ENCODE assay signal across 13 cellular contexts in the genomic region with DNA sequence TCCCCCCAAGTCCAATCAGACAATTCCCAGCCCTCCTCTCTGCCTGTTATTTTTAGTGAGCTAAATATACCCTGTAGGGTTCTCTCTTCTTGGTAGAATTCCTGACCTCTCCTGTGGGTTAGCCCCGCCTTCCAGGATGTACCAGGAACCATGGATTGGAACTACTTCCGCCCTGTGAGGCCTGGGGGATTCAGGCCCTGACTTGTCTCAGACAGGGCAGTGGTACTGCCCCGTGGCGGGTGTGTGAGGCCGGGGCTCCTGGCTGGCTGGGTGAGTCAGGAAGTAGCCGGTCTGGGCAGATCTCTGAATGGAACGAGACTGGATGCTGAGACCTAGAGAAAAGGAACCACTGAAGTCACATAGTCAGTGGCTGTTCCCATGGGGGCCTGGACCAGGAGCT. TPM values are rescaled to one million over a fixed set of nuclear protein-coding genes. Genes with fewer than 3 reads are reported as not detected.
DNase-seq lines count a peak whose midpoint lies in the region; ATAC-seq and TF ChIP-seq lines count a peak whose summit lies in the region.
"Had no signal": no experiment of that assay in that cellular context is flagged by ENCODE, and none has a peak within 500 bp of the region (broad histone marks: within the 10 kb centered on the region; RNA-seq: fewer than 3 reads in every experiment).

No MANE protein-coding gene starts in this region.

- no peaks in the 10 kb centered on the region for H3K9me3 ChIP-seq in body of pancreas
- no peaks in the 10 kb centered on the region for H3K9me3 ChIP-seq in mesenchymal stem cell (ENCODE audit: control insufficient read depth, low read length)
- H3K9me3 ChIP-seq in stomach, result no peaks in the 10 kb centered on the region

- no peak overlapping the region for H2BK120ac ChIP-seq in mesenchymal stem cell (ENCODE audit: low read depth, low read length)

- no peak overlapping the region for H2BK15ac ChIP-seq in mesenchymal stem cell (ENCODE audit: low read depth, poor library complexity, severe bottlenecking)

- 67 to 79% methylated on average over 5 to 7 of the region's 7 CpGs for WGBS in body of pancreas, 2 donors
- 81% methylated on average over 7 of the region's 7 CpGs for WGBS in mesenchymal stem cell
- WGBS in stomach, 5 donors, result 65 to 86% (median 75%) methylated on average over 6 to 7 of the region's 7 CpGs

- peak overlapping the region; percentile 81 for H2AK5ac ChIP-seq in mesenchymal stem cell (ENCODE audit: low read length, severe bottlenecking)

- H3K4me1 ChIP-seq in body of pancreas (no peaks in the 10 kb centered on the region), mesenchymal stem cell (ENCODE audit: control insufficient read depth, insufficient read depth, low read depth, low read length) (peaks cover 48% of the 10 kb centered on the region), stomach (peaks cover 0 to 19% (median 3%) of the 10 kb centered on the region in 4 donors)

- TF ChIP-seq EP300 in stomach (IDR thresholded peaks at IDR 0.05), result no peak

- no peak overlapping the region for H4K8ac ChIP-seq in mesenchymal stem cell (ENCODE audit: low read length)

- no peak overlapping the region for H3K4ac ChIP-seq in mesenchymal stem cell (ENCODE audit: low read depth in 1 of 2, low read length in 2 of 2)

- no peak overlapping the region for H3K14ac ChIP-seq in mesenchymal stem cell (ENCODE audit: low read length in 2 of 2)

- no peak overlapping the region for H3K23ac ChIP-seq in mesenchymal stem cell (ENCODE audit: low read length in 2 of 2)

- H3K36me3 ChIP-seq in body of pancreas (replicated peaks in 1 of 2; ENCODE audit: insufficient read depth in 1 of 2, low read depth in 2 of 2), result no peaks in the 10 kb centered on the region
- H3K36me3 ChIP-seq in mesenchymal stem cell (ENCODE audit: control insufficient read depth in 1 of 2, insufficient read depth in 2 of 2, low read depth in 1 of 2, low read length in 2 of 2), result peaks cover 0 to 55% of the 10 kb centered on the region in 2 experiments
- peaks cover 0 to 4% (median 0%) of the 10 kb centered on the region in 4 donors for H3K36me3 ChIP-seq in stomach

- peak overlapping the region; percentile 18 for H2AFZ ChIP-seq in mesenchymal stem cell (ENCODE audit: low read depth, low read length)

- H3K27ac ChIP-seq in body of pancreas, result peak overlapping the region in 1 of 4 donors; percentile 18
- peak overlapping the region; percentile 1 for H3K27ac ChIP-seq in mesenchymal stem cell (ENCODE audit: low read length, poor library complexity, severe bottlenecking)
- H3K27ac ChIP-seq in stomach, result peak overlapping the region in 4 of 5 donors; percentile 41 to 64 (median 54)
- H3K27ac ChIP-seq: SK-N-MC, VCaP had no signal

- H2BK5ac ChIP-seq in mesenchymal stem cell (ENCODE audit: low read depth, low read length, poor library complexity, severe bottlenecking), result no peak overlapping the region

- ATAC-seq in body of pancreas, result peak; percentile 51
- ATAC-seq in HG03469 (IDR thresholded peaks at IDR 0.05; ENCODE audit: unreplicated experiment), result no peak
- no peak for ATAC-seq in HG02840 (IDR thresholded peaks at IDR 0.05; ENCODE audit: low FRiP score, unreplicated experiment)
- ATAC-seq: activated CD8-positive, alpha-beta memory T cell treated with anti-CD3 and anti-CD28 coated beads, Interleukin-2, amount 10 ng/mL, durations not matched to agents 7 days and 5 days; GM12878 had no signal

- H3K27me3 ChIP-seq in body of pancreas (no peaks in the 10 kb centered on the region), mesenchymal stem cell (ENCODE audit: control insufficient read depth in 1 of 2, insufficient read depth in 1 of 2, low read length in 2 of 2) (peaks cover 0 to 33% of the 10 kb centered on the region in 2 experiments), stomach (no peaks in the 10 kb centered on the region)

- TF ChIP-seq POLR2A in body of pancreas (IDR thresholded peaks at IDR 0.05) (peak in 1 of 3 donors; percentile 32), stomach (IDR thresholded peaks at IDR 0.05) (no peak)

- H3K9ac ChIP-seq in mesenchymal stem cell (ENCODE audit: low read length), result no peak overlapping the region

- peak in 3 of 4 donors; percentile 16 to 28 (median 24) for DNase-seq in body of pancreas
- DNase-seq in cardiac septum (ENCODE audit: low spot score), result peak; percentile 84
- DNase-seq in mesenchymal stem cell, result no peak
- DNase-seq in stomach, result no peak
- DNase-seq in midbrain (lab: John Stamatoyannopoulos, UW), result no peak
- no peak for DNase-seq in occipital lobe (lab: John Stamatoyannopoulos, UW)
- DNase-seq: activated CD8-positive, alpha-beta memory T cell treated with anti-CD3 and anti-CD28 coated beads, Interleukin-2, amount 10 ng/mL, durations not matched to agents 7 days and 5 days; DMS79 treated with DMSO at 0.1 percent for 48 hours had no signal

- intact Hi-C loops in body of pancreas (cut with DNase I), result no loop called here
- intact Hi-C loops in cardiac septum (cut with DNase I), result no loop called here
- intact Hi-C loops in stomach (cut with DNase I; ENCODE audit: low total_unique reads), result no loop called here

- H3K18ac ChIP-seq in mesenchymal stem cell (ENCODE audit: low read depth in 1 of 2, low read length in 2 of 2), result no peak overlapping the region

- H3K4me3 ChIP-seq in body of pancreas (no peak overlapping the region), mesenchymal stem cell (ENCODE audit: insufficient read depth in 1 of 2, low read depth in 1 of 2, low read length in 2 of 2) (no peak overlapping the region), stomach (no peak overlapping the region)
- H3K4me3 ChIP-seq: GM12878, SK-N-MC had no signal

- no peak overlapping the region for H4K91ac ChIP-seq in mesenchymal stem cell (ENCODE audit: low read length)

- H3K79me1 ChIP-seq in mesenchymal stem cell (replicated peaks; ENCODE audit: low read length, poor library complexity, severe bottlenecking), result peaks cover 40% of the 10 kb centered on the region

- no peak overlapping the region for H2BK12ac ChIP-seq in mesenchymal stem cell (ENCODE audit: low read length in 2 of 2)

- TF ChIP-seq CTCF in body of pancreas (IDR thresholded peaks at IDR 0.05) (no peak), stomach (IDR thresholded peaks at IDR 0.05) (no peak)

- no peak overlapping the region for H3K4me2 ChIP-seq in mesenchymal stem cell (ENCODE audit: low read length, poor library complexity, severe bottlenecking)

RNA-seq across cellular contexts. Expression of gene DYSF, which starts 50.5 kb away (rescaled TPM):
- 10 to 100 TPM in 1 of 2 donors, 1 to 10 TPM in 1; 3.1 to 10.9 TPM for total RNA-seq in body of pancreas
- total RNA-seq in cardiac septum, result 82.8 TPM
- polyA plus RNA-seq in mesenchymal stem cell (2013, experiment 1 of 2), result 0.33 TPM
- polyA plus RNA-seq in mesenchymal stem cell (2013, experiment 2 of 2), result 0.37 TPM
- total RNA-seq in stomach, result 10 to 100 TPM in 3 of 5 donors, 1 to 10 TPM in 2; 5.8 to 13.4 (median 11.1) TPM
- polyA plus RNA-seq in stomach, result 1 to 10 TPM; 2.1 to 4.3 (median 2.2) TPM
- 0.47 TPM for total RNA-seq in occipital lobe

Comparison
In these comparisons a context has a peak if more than half of its experiments do, and no peak if none do; other contexts are left out.
1. DNase-seq: peak in body of pancreas (3 of 4) and cardiac septum (single experiment); none in mesenchymal stem cell (single experiment), stomach (single experiment), midbrain (single experiment) and occipital lobe (single experiment).